Comparison of ENCODE assay signal across 21 cellular contexts in the genomic region with DNA sequence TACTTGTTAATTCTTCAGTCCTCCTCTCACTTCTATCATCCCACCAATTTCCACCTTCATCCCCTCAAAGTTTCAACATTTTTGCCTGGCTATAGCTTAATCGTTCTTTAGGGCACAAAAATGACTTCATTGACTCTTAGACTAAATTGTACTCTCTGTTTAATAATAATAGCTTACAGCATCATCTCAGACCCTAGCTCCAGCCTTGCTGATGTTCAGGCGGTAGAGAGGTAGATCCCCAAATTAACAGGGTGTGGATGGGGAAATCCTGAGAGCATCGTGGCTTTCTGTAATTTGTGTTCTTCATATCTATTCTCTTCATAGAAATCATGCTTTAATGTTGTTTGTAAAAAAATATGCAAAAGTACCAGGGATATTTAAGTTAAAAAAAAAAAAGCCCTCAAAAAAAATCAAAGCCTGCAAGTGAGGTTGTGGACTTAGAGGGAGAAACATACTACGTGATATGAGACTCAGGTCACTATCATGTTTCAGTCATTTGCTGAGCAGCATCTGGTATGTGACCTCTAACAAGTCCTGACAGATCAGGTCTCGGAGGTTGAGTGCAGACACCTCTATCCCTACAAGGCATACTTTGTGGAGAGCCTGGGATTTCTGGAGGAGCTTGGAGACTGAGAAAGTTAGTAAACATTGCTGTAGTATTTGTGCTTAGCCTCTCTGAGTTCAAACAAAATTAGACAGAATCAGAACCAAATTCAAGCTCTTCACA.
DNase-seq lines count a peak whose midpoint lies in the region; ATAC-seq and TF ChIP-seq lines count a peak whose summit lies in the region.
"Had no signal": no experiment of that assay in that cellular context is flagged by ENCODE, and none has a peak within 500 bp of the region (broad histone marks: within the 10 kb centered on the region; RNA-seq: fewer than 3 reads in every experiment).

No MANE protein-coding gene starts in this region.

- peaks cover 2% of the 10 kb centered on the region for H3K79me2 ChIP-seq in trophoblast cell (ENCODE audit: control insufficient read depth, insufficient read depth, low read length, poor library complexity)

- H3K36me3 ChIP-seq in HUES64 (ENCODE audit: insufficient read depth, low read length) (0 out of 2 replicates have a peak, but pooled peaks cover 4% of the 10 kb centered on the region), trophoblast cell (ENCODE audit: control insufficient read depth in 1 of 2, insufficient read depth in 2 of 2, low read length in 2 of 2) (peaks cover 3 to 7% of the 10 kb centered on the region in 2 experiments)
- H3K36me3 ChIP-seq: upper lobe of left lung had no signal

- H2BK5ac ChIP-seq in trophoblast cell (ENCODE audit: low read depth, low read length, poor library complexity), result peak overlapping the region; percentile 94

- peak; percentile 69 for ATAC-seq in foreskin keratinocyte
- no peak for ATAC-seq in GM19023 (IDR thresholded peaks at IDR 0.05; ENCODE audit: unreplicated experiment)
- ATAC-seq in effector memory CD8-positive, alpha-beta T cell (replicated peaks), result no peak
- ATAC-seq: activated CD8-positive, alpha-beta T cell treated with anti-CD3 and anti-CD28 coated beads for 36 hours; activated T-cell treated with anti-CD3 and anti-CD28 coated beads, Interleukin-2, amount 50 U/mL, for 72 hours; left colon; stimulated activated naive CD8-positive, alpha-beta T cell treated with anti-CD3 and anti-CD28 coated beads, Interleukin-15, Interleukin-2, amounts not matched to agents 100 U/mL and 50 U/mL, for 24 hours had no signal

- H3K27me3 ChIP-seq in HUES64 (ENCODE audit: insufficient read depth, low read length) (no peaks in the 10 kb centered on the region), foreskin keratinocyte (no peaks in the 10 kb centered on the region), trophoblast cell (ENCODE audit: insufficient read depth, low read length) (no peaks in the 10 kb centered on the region)
- H3K27me3 ChIP-seq: upper lobe of left lung had no signal

- TF ChIP-seq CTCF in foreskin keratinocyte (conservative IDR thresholded peaks at IDR 0.05), result no peak

- H3K4me1 Mint-ChIP-seq in effector memory CD8-positive, alpha-beta T cell (ENCODE audit: low read depth in 2 of 2), result no peaks in the 10 kb centered on the region
- H3K4me1 Mint-ChIP-seq: activated naive CD8-positive, alpha-beta T cell treated with anti-CD3 and anti-CD28 coated beads, Interleukin-2, amount 10 ng/mL, durations not matched to agents 7 days and 5 days had no signal

- H4K12ac ChIP-seq in trophoblast cell (ENCODE audit: low read depth, low read length), result no peak overlapping the region

- H2AFZ ChIP-seq in trophoblast cell (ENCODE audit: insufficient read depth, low read length, poor library complexity), result no peak overlapping the region

- H3K23ac ChIP-seq in trophoblast cell (ENCODE audit: low read length), result no peak overlapping the region

- H3K4me1 ChIP-seq in HUES64 (ENCODE audit: insufficient read depth, low read length) (peaks cover 39% of the 10 kb centered on the region), foreskin keratinocyte (peaks cover 14% of the 10 kb centered on the region), trophoblast cell (ENCODE audit: control insufficient read depth in 1 of 2, insufficient read depth in 2 of 2, low read length in 2 of 2) (peaks cover 3 to 12% of the 10 kb centered on the region in 2 experiments)

- H3K79me1 ChIP-seq in trophoblast cell (ENCODE audit: low read length), result peaks cover 15% of the 10 kb centered on the region

- DNase-seq in SK-N-DZ (ENCODE audit: low spot score) (peak; percentile 52), foreskin keratinocyte (peak; percentile 49 to 74), trophoblast cell (peak in 1 of 2 donors; percentile 14), SW480 (ENCODE audit: low spot score) (no peak)
- DNase-seq in activated CD8-positive, alpha-beta memory T cell treated with anti-CD3 and anti-CD28 coated beads, Interleukin-2, amount 50 U/mL, for 48 hours, result no peak
- DNase-seq in effector memory CD8-positive, alpha-beta T cell, result no peak
- DNase-seq: activated CD8-positive, alpha-beta T cell treated with anti-CD3 and anti-CD28 coated beads for 36 hours; activated naive CD8-positive, alpha-beta T cell treated with anti-CD3 and anti-CD28 coated beads, Interleukin-2, amount 10 ng/mL, durations not matched to agents 7 days and 5 days; activated T-cell treated with anti-CD3 and anti-CD28 coated beads, Interleukin-2, amount 50 U/mL, for 72 hours; central memory CD4-positive, alpha-beta T cell; DMS79; effector CD8-positive, alpha-beta T cell; hypothalamus; KG1; left colon; stimulated activated CD4-positive, alpha-beta T cell treated with anti-CD3 and anti-CD28 coated beads, Interleukin-12 subunit alpha, Interleukin-12 subunit beta, amount 100 ng/mL, for 4 hours; stimulated activated naive CD8-positive, alpha-beta T cell treated with anti-CD3 and anti-CD28 coated beads, Interleukin-15, Interleukin-2, amounts not matched to agents 100 U/mL and 50 U/mL, for 24 hours; upper lobe of left lung had no signal

- H2BK120ac ChIP-seq in trophoblast cell (ENCODE audit: insufficient read depth, low read length, poor library complexity), result peak overlapping the region; percentile 88

- H3K27me3 Mint-ChIP-seq in effector memory CD8-positive, alpha-beta T cell, result peaks cover 0 to 6% of the 10 kb centered on the region in 2 donors

- peak overlapping the region; percentile 73 for H4K91ac ChIP-seq in trophoblast cell (ENCODE audit: low read depth, low read length)

- peak overlapping the region; percentile 75 for H3K4ac ChIP-seq in trophoblast cell (ENCODE audit: low read depth, low read length)

- peak overlapping the region; percentile 14; the same call in 1 of the 2 replicates for H3K27ac ChIP-seq in HUES64 (ENCODE audit: low read depth, low read length)
- H3K27ac ChIP-seq in foreskin keratinocyte, result no peak overlapping the region
- peak overlapping the region; percentile 87 for H3K27ac ChIP-seq in trophoblast cell (ENCODE audit: low read depth, low read length)
- H3K27ac ChIP-seq: C4-2B, upper lobe of left lung had no signal

- H3K4me3 Mint-ChIP-seq in effector memory CD8-positive, alpha-beta T cell, result no peak overlapping the region
- H3K4me3 Mint-ChIP-seq: activated CD8-positive, alpha-beta T cell treated with anti-CD3 and anti-CD28 coated beads for 36 hours; activated naive CD8-positive, alpha-beta T cell treated with anti-CD3 and anti-CD28 coated beads, Interleukin-2, amount 10 ng/mL, durations not matched to agents 7 days and 5 days; activated T-cell treated with anti-CD3 and anti-CD28 coated beads, Interleukin-2, amount 50 U/mL, for 72 hours had no signal

- no peak overlapping the region for H3K18ac ChIP-seq in trophoblast cell (ENCODE audit: low read length)

- H3K4me2 ChIP-seq in trophoblast cell (ENCODE audit: low read length), result no peak overlapping the region

- peak overlapping the region; percentile 89 for H2BK12ac ChIP-seq in trophoblast cell (ENCODE audit: low read length)

- no peaks in the 10 kb centered on the region for H3K36me3 Mint-ChIP-seq in effector memory CD8-positive, alpha-beta T cell (ENCODE audit: insufficient read depth)
- H3K36me3 Mint-ChIP-seq: activated naive CD8-positive, alpha-beta T cell treated with anti-CD3 and anti-CD28 coated beads, Interleukin-2, amount 10 ng/mL, durations not matched to agents 7 days and 5 days had no signal

- no peak overlapping the region for H2AK5ac ChIP-seq in trophoblast cell (ENCODE audit: low read length)

- no peak overlapping the region for H3K9ac ChIP-seq in HUES64 (ENCODE audit: low read depth, low read length)
- no peak overlapping the region for H3K9ac ChIP-seq in trophoblast cell (ENCODE audit: low read length)

- no peak overlapping the region for H3K27ac Mint-ChIP-seq in effector memory CD8-positive, alpha-beta T cell
- H3K27ac Mint-ChIP-seq: activated CD8-positive, alpha-beta T cell treated with anti-CD3 and anti-CD28 coated beads for 36 hours; activated naive CD8-positive, alpha-beta T cell treated with anti-CD3 and anti-CD28 coated beads, Interleukin-2, amount 10 ng/mL, durations not matched to agents 7 days and 5 days; activated T-cell treated with anti-CD3 and anti-CD28 coated beads, Interleukin-2, amount 50 U/mL, for 72 hours had no signal

- no peak overlapping the region for H3K4me3 ChIP-seq in HUES64 (ENCODE audit: low read length)
- H3K4me3 ChIP-seq in trophoblast cell (ENCODE audit: low read depth, low read length), result no peak overlapping the region
- H3K4me3 ChIP-seq: upper lobe of left lung had no signal

- no peak overlapping the region for H3K14ac ChIP-seq in trophoblast cell (ENCODE audit: low read length)

- H3K9me3 ChIP-seq in HUES64 (ENCODE audit: insufficient read depth, low read depth, low read length) (peaks cover 24% of the 10 kb centered on the region), trophoblast cell (ENCODE audit: insufficient read depth, low read depth, low read length) (peaks cover 7% of the 10 kb centered on the region)

- H3K9me3 Mint-ChIP-seq in effector memory CD8-positive, alpha-beta T cell, result peaks cover 0 to 4% of the 10 kb centered on the region in 2 donors
- H3K9me3 Mint-ChIP-seq: activated CD8-positive, alpha-beta T cell treated with anti-CD3 and anti-CD28 coated beads for 36 hours had no signal

- no peak overlapping the region for H4K8ac ChIP-seq in trophoblast cell (ENCODE audit: low read depth, low read length)

- WGBS in HUES64, result 90% methylated on average over 3 of the region's 5 CpGs
- WGBS in trophoblast cell (ENCODE audit: extremely low coverage, insufficient coverage, insufficient read length), result 100% methylated on average over 1 of the region's 5 CpGs

Comparison
In these comparisons a context has a peak if more than half of its experiments do, and no peak if none do; other contexts are left out.
1. DNase-seq: peak in SK-N-DZ (single experiment) and foreskin keratinocyte (2 of 2); none in SW480 (single experiment), activated CD8-positive, alpha-beta memory T cell treated with anti-CD3 and anti-CD28 coated beads, Interleukin-2, amount 50 U/mL, for 48 hours (single experiment) and effector memory CD8-positive, alpha-beta T cell (0 of 3).